In the genomic region with DNA sequence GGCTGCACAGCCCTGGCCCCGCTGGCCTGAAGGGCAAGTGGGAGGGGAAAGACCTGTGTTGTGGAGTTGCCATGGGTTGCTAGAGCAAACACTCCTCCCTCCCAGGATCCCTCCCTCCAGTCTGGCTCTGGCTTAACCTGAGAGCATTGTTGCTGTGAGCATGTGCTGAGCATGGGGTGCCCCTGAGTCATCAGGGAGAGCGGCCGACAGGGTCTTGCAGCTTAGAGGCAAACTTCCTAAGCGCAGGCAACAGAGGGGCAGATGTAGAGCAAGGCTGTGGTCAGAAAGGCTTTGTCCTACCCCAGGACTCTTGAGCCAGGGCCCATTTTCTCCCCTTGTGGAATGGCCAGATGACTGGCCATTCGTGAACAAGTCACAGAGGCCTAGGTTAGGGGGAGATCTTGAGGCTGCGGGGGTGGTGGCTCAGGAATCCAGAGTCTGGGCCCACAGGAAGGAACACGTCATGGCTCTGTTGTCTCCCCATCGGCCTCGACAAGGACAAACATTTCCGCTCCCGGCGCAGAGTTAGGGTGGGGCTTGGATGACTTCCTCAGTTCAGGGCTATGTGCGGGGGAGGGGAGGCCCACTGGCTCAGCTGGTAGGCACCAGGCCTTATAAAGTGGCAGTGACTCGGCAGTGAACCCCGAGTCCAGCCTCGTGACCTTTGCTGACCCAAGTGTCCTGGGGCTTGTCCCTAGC, we compare ENCODE assay signal across 8 cellular contexts. TPM values are rescaled to one million over a fixed set of nuclear protein-coding genes. Genes with fewer than 3 reads are reported as not detected.
DNase-seq lines count a peak whose midpoint lies in the region; ATAC-seq and TF ChIP-seq lines count a peak whose summit lies in the region.

No MANE protein-coding gene starts in this region.

- peak overlapping the region; percentile 85 for H3K9ac ChIP-seq in HUES64 (ENCODE audit: low read depth, low read length)

- TF ChIP-seq POLR2A in GM19099 (IDR thresholded peaks at IDR 0.05; ENCODE audit: extremely low read depth, insufficient read length, low read depth), result peak; percentile 63

- peaks cover 77% of the 10 kb centered on the region for H3K4me1 ChIP-seq in ACC112 (ENCODE audit: control insufficient read depth, insufficient read depth, low read length, unreplicated experiment)
- H3K4me1 ChIP-seq in HUES64 (ENCODE audit: insufficient read depth, low read length), result peaks cover 30% of the 10 kb centered on the region
- H3K4me1 ChIP-seq in left ventricle myocardium inferior, result peaks cover 99% of the 10 kb centered on the region

- intact Hi-C loops in left ventricle myocardium inferior (cut with micrococcal nuclease), result no loop called here

- H3K36me3 Mint-ChIP-seq in T-helper 17 cell (ENCODE audit: low read depth) (peaks cover 13% of the 10 kb centered on the region), progenitor cell of endocrine pancreas (ENCODE audit: insufficient read depth) (peaks cover 5% of the 10 kb centered on the region)

- TF ChIP-seq CTCF in left ventricle myocardium inferior (IDR thresholded peaks at IDR 0.05; ENCODE audit: borderline replicate concordance), result no peak
- TF ChIP-seq CTCF in progenitor cell of endocrine pancreas (IDR thresholded peaks at IDR 0.05; ENCODE audit: unreplicated experiment), result no peak

- H3K79me2 ChIP-seq in ACC112 (ENCODE audit: control insufficient read depth, insufficient read depth, low read length, unreplicated experiment), result peaks cover 37% of the 10 kb centered on the region

- H3K27ac ChIP-seq in ACC112 (ENCODE audit: low read depth, low read length), result peak overlapping the region; percentile 99
- H3K27ac ChIP-seq in HUES64 (ENCODE audit: low read depth, low read length), result peak overlapping the region; percentile 99
- peak overlapping the region; percentile 100 for H3K27ac ChIP-seq in left ventricle myocardium inferior (replicated peaks)

- H3K9me3 ChIP-seq in HUES64 (ENCODE audit: insufficient read depth, low read depth, low read length), result no peaks in the 10 kb centered on the region
- H3K9me3 ChIP-seq in T-helper 17 cell (ENCODE audit: control insufficient read depth, low read length, poor library complexity, severe bottlenecking), result no peaks in the 10 kb centered on the region
- no peaks in the 10 kb centered on the region for H3K9me3 ChIP-seq in left ventricle myocardium inferior (replicated peaks)

- H3K36me3 ChIP-seq in ACC112 (ENCODE audit: insufficient read depth, low read length), result peaks cover 17% of the 10 kb centered on the region; the same call in 1 of the 2 replicates
- peaks cover 29% of the 10 kb centered on the region for H3K36me3 ChIP-seq in HUES64 (ENCODE audit: insufficient read depth, low read length)
- H3K36me3 ChIP-seq in left ventricle myocardium inferior, result peaks cover 43% of the 10 kb centered on the region

- peak; percentile 69 to 84 (median 73) for DNase-seq in T-helper 17 cell
- peak in 50 of 56 donors; percentile 19 to 87 (median 62) for DNase-seq in amygdala (lab: John Stamatoyannopoulos, UW)
- DNase-seq in left ventricle myocardium inferior, result peak; percentile 97
- DNase-seq in progenitor cell of endocrine pancreas (ENCODE audit: low spot score, unreplicated experiment), result peak; percentile 63
- DNase-seq in ureter (ENCODE audit: low spot score), result peak; percentile 98

- H3K27me3 Mint-ChIP-seq in T-helper 17 cell, result no peaks in the 10 kb centered on the region
- no peaks in the 10 kb centered on the region for H3K27me3 Mint-ChIP-seq in progenitor cell of endocrine pancreas

- H3K27ac Mint-ChIP-seq in T-helper 17 cell (peak overlapping the region; percentile 100), progenitor cell of endocrine pancreas (peak overlapping the region; percentile 99)

- peak overlapping the region; percentile 82 for H3K4me3 Mint-ChIP-seq in T-helper 17 cell
- peak overlapping the region; percentile 54 for H3K4me3 Mint-ChIP-seq in progenitor cell of endocrine pancreas (ENCODE audit: low read depth)

- H3K4me3 ChIP-seq in ACC112 (ENCODE audit: low read depth, low read length) (peak overlapping the region; percentile 72), HUES64 (ENCODE audit: low read length) (peak overlapping the region; percentile 6; the same call in 1 of the 2 replicates), left ventricle myocardium inferior (peak overlapping the region; percentile 61)

- no peaks in the 10 kb centered on the region for H3K27me3 ChIP-seq in ACC112 (ENCODE audit: insufficient read depth, low read length)
- H3K27me3 ChIP-seq in HUES64 (ENCODE audit: insufficient read depth, low read length), result no peaks in the 10 kb centered on the region
- no peaks in the 10 kb centered on the region for H3K27me3 ChIP-seq in left ventricle myocardium inferior (ENCODE audit: low read depth)

- H3K4me1 Mint-ChIP-seq in T-helper 17 cell, result peaks cover 80% of the 10 kb centered on the region
- H3K4me1 Mint-ChIP-seq in progenitor cell of endocrine pancreas (ENCODE audit: low read depth), result peaks cover 39% of the 10 kb centered on the region

- no peaks in the 10 kb centered on the region for H3K9me3 Mint-ChIP-seq in progenitor cell of endocrine pancreas (ENCODE audit: low read depth)

- H2AFZ ChIP-seq in ACC112 (ENCODE audit: low read length, unreplicated experiment), result no peak overlapping the region

- ATAC-seq in T-helper 17 cell, result peak; percentile 63

- WGBS in HUES64, result 37% methylated on average over 16 of the region's 16 CpGs

RNA-seq across cellular contexts. Expression of a gene that starts 0.4 kb away (rescaled TPM):
- not detected for polyA plus RNA-seq in HUES64 (2013, experiment 1 of 2)
- polyA plus RNA-seq in HUES64 (2013, experiment 2 of 2), result not detected
- 1 to 10 TPM; 5.5 to 6.2 TPM for total RNA-seq in T-helper 17 cell
- 1.9 TPM for total RNA-seq in left ventricle myocardium inferior
- 0.55 and 0.79 TPM in 2 replicates for total RNA-seq in progenitor cell of endocrine pancreas
- total RNA-seq in ureter, result 0.52 TPM

RNA-seq across cellular contexts. Expression of a gene that starts 0.8 kb away (rescaled TPM):
- 0.60 TPM for polyA plus RNA-seq in HUES64 (2013, experiment 1 of 2)
- 0.63 TPM for polyA plus RNA-seq in HUES64 (2013, experiment 2 of 2)
- 10 to 100 TPM; 43.1 to 56.6 TPM for total RNA-seq in T-helper 17 cell
- total RNA-seq in left ventricle myocardium inferior, result 3.5 TPM
- total RNA-seq in progenitor cell of endocrine pancreas, result 26.7 and 27.5 TPM in 2 replicates
- 8.7 TPM for total RNA-seq in ureter

RNA-seq across cellular contexts. Expression of a gene that starts 7.3 kb away (rescaled TPM):
- polyA plus RNA-seq in HUES64 (2013, experiment 1 of 2), result 7.2 TPM
- polyA plus RNA-seq in HUES64 (2013, experiment 2 of 2), result 4.8 TPM
- total RNA-seq in T-helper 17 cell (100 to 1,000 TPM; 389 to 523 TPM), left ventricle myocardium inferior (5.4 TPM), progenitor cell of endocrine pancreas (11.8 and 13.3 TPM in 2 replicates), ureter (14.4 TPM)

RNA-seq across cellular contexts. Expression of a gene that starts 19.5 kb away (rescaled TPM):
- polyA plus RNA-seq in HUES64 (2013, experiment 1 of 2), result 0.55 TPM
- polyA plus RNA-seq in HUES64 (2013, experiment 2 of 2), result 0.70 TPM
- total RNA-seq in T-helper 17 cell (1 to 10 TPM; 1.1 to 1.4 TPM), left ventricle myocardium inferior (0.11 TPM), progenitor cell of endocrine pancreas (2.1 and 2.4 TPM in 2 replicates), ureter (0.36 TPM)

RNA-seq across cellular contexts. Expression of a gene that starts 32.2 kb away (rescaled TPM):
- polyA plus RNA-seq in HUES64 (2013, experiment 1 of 2), result 2,195 TPM
- 2,432 TPM for polyA plus RNA-seq in HUES64 (2013, experiment 2 of 2)
- total RNA-seq in T-helper 17 cell (1,000 to 10,000 TPM; 2,841 to 3,014 TPM), left ventricle myocardium inferior (717 TPM), progenitor cell of endocrine pancreas (1,808 and 1,842 TPM in 2 replicates), ureter (2,312 TPM)

Comparison
In these comparisons a context has a peak if more than half of its experiments do, and no peak if none do; other contexts are left out.
1. Peak in every context shown above with its lines: DNase-seq, ATAC-seq, H3K4me3 ChIP-seq and H3K27ac ChIP-seq.
2. H3K4me3 ChIP-seq: peak in every context shown above with its lines; median percentile 72 in ACC112; 61 in left ventricle myocardium inferior; 6 in HUES64.
3. RNA of a gene that starts 7.3 kb away (total RNA-seq): 389 to 523 TPM in T-helper 17 cell; 14.4 TPM in ureter (single experiment), 11.8 to 13.3 TPM in progenitor cell of endocrine pancreas and 5.4 TPM in left ventricle myocardium inferior (single experiment); every median in the first group is over 10 times any median in the second.